Comparison of ENCODE assay signal across 1 cellular context in the genomic region with DNA sequence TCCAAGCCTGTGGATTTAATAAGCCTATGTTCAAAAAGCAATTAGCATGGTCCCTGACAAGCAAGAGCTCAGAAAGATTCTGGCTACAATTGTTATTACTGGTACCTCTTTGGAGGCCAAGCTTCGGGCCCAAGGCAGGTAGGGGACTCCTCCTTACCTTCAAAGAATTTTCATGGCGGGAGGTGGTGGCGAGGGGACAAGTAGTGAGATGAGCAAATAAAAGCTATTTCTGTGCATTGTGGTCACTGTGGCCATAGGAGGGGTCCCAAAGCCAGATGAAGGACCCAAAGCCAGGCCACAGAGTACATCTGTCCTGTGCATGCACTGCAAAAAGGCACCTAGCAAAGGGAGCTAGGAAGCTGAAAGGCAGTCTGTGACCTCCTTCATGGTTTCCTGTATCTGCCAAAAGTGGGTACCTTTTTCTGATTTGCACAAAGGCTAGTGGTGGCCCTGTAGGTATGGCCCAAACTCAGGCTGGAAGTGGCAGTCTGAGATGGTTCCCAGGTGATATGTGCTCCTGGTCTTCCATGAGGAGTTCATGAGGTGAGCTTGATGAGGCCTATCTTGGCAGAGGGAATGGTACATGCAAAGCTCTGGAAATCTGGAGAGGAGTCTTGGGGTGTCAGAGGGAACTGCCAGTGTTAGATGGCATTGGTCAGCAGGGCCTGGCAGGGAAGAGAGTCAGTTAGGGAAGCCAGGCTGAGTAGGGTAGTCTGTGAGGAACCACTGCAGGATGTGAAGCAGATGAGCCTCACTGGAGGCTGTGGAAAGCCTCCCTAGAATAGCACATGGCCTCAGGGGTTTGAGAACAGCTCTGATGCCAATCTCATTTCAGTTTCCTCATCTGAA.
TF ChIP-seq lines count a peak whose summit lies in the region.

No MANE protein-coding gene starts in this region.

TF ChIP-seq in HepG2, 621 proteins besides CTCF, POLR2A, EP300 and RAD21 (continued from another document):
- TF ChIP-seq, protein P1, sequence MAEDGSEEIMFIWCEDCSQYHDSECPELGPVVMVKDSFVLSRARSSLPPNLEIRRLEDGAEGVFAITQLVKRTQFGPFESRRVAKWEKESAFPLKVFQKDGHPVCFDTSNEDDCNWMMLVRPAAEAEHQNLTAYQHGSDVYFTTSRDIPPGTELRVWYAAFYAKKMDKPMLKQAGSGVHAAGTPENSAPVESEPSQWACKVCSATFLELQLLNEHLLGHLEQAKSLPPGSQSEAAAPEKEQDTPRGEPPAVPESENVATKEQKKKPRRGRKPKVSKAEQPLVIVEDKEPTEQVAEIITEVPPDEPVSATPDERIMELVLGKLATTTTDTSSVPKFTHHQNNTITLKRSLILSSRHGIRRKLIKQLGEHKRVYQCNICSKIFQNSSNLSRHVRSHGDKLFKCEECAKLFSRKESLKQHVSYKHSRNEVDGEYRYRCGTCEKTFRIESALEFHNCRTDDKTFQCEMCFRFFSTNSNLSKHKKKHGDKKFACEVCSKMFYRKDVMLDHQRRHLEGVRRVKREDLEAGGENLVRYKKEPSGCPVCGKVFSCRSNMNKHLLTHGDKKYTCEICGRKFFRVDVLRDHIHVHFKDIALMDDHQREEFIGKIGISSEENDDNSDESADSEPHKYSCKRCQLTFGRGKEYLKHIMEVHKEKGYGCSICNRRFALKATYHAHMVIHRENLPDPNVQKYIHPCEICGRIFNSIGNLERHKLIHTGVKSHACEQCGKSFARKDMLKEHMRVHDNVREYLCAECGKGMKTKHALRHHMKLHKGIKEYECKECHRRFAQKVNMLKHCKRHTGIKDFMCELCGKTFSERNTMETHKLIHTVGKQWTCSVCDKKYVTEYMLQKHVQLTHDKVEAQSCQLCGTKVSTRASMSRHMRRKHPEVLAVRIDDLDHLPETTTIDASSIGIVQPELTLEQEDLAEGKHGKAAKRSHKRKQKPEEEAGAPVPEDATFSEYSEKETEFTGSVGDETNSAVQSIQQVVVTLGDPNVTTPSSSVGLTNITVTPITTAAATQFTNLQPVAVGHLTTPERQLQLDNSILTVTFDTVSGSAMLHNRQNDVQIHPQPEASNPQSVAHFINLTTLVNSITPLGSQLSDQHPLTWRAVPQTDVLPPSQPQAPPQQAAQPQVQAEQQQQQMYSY (CRISPR knock-in tag; IDR thresholded peaks at IDR 0.05) = peak; percentile 59; the same call in 1 of the 2 replicates
- TF ChIP-seq, protein P2, sequence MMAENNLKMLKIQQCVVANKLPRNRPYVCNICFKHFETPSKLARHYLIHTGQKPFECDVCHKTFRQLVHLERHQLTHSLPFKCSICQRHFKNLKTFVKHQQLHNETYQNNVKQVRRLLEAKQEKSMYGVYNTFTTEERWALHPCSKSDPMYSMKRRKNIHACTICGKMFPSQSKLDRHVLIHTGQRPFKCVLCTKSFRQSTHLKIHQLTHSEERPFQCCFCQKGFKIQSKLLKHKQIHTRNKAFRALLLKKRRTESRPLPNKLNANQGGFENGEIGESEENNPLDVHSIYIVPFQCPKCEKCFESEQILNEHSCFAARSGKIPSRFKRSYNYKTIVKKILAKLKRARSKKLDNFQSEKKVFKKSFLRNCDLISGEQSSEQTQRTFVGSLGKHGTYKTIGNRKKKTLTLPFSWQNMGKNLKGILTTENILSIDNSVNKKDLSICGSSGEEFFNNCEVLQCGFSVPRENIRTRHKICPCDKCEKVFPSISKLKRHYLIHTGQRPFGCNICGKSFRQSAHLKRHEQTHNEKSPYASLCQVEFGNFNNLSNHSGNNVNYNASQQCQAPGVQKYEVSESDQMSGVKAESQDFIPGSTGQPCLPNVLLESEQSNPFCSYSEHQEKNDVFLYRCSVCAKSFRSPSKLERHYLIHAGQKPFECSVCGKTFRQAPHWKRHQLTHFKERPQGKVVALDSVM (CRISPR knock-in tag; IDR thresholded peaks at IDR 0.05) = peak; percentile 62; the same call in 1 of the 2 replicates
- TF ChIP-seq ARNTL (CRISPR knock-in tag; IDR thresholded peaks at IDR 0.05) = no peak
TF ChIP-seq in HepG2: peak in this region for 2.
